Comparison of ENCODE assay signal across 1 cellular context in the genomic region with DNA sequence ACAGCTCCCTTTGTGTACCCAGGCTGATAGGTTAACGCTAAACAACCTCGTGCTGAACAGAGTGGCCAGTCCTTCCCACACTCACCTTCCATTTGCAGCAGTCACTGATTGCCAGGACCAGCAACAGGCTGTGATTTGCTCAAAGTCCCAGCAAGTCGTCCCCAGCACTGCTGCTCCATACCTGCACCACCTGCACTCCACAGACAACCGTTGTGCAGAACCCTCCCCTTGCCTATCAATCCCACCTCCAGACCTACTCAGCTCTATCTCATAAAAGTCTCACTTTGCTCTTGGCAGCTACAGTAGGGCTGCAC.
TF ChIP-seq lines count a peak whose summit lies in the region.

No MANE protein-coding gene starts in this region.

TF ChIP-seq in neural cell, 6 proteins besides CTCF, POLR2A, EP300 and RAD21 (continued from another document):
- TF ChIP-seq REST (IDR thresholded peaks at IDR 0.05; ENCODE audit: borderline replicate concordance), result no peak
- no peak for TF ChIP-seq MXI1 (conservative IDR thresholded peaks at IDR 0.05; ENCODE audit: poor library complexity, severe bottlenecking)
- TF ChIP-seq SMC3 (conservative IDR thresholded peaks at IDR 0.05; ENCODE audit: poor library complexity), result no peak
